Comparison of ENCODE assay signal across 27 cellular contexts in the genomic region with DNA sequence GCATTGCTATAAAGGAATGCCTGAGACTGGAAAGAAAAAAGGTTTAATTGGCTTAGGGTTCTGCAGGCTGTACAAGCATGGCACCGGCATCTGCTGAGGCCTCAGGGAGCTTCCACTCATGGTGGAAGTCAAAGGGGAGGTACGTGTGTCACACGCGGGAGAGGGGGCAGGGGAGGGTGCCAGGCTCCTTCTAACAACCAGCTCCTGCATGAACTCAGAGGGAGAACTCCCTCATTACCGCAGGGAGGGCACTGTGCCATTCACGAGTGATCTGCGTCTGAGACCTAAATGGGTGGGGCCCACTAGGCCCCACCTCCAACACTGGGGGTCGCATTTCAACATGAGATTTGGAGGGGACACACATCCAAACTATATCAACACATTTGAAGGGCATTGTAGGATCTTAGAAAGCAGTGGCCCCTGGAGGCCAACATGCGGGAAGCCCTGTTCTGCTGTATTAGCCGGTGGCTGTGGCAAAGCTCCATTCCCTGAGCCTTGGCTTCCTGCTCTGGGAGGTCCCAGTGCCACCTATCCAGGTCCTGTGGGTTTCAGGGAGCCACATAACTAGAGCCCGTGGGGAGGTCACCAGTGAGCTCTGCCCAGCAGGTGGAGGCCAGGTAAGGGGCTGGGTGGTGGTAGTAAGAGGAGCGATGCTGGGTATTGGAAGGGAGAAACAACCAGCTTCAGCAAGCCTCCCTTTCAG. TPM values are rescaled to one million over a fixed set of nuclear protein-coding genes. Genes with fewer than 3 reads are reported as not detected.
DNase-seq lines count a peak whose midpoint lies in the region; ATAC-seq and TF ChIP-seq lines count a peak whose summit lies in the region.
"Had no signal": no experiment of that assay in that cellular context is flagged by ENCODE, and none has a peak within 500 bp of the region (broad histone marks: within the 10 kb centered on the region; RNA-seq: fewer than 3 reads in every experiment).

No MANE protein-coding gene starts in this region.

- H3K36me3 Mint-ChIP-seq in endothelial cell (ENCODE audit: low read depth, unreplicated experiment), result no peaks in the 10 kb centered on the region
- H3K36me3 Mint-ChIP-seq: CD8-positive, alpha-beta memory T cell; IgD-negative memory B cell had no signal

- H3K27me3 Mint-ChIP-seq in endothelial cell (ENCODE audit: unreplicated experiment), result peaks cover 11% of the 10 kb centered on the region

- H3K27ac ChIP-seq in SJCRH30, result no peak overlapping the region
- H3K27ac ChIP-seq: tibial nerve had no signal

- peak overlapping the region; percentile 61 for H3K27ac Mint-ChIP-seq in endothelial cell (ENCODE audit: unreplicated experiment)

- no peaks in the 10 kb centered on the region for H3K4me1 Mint-ChIP-seq in endothelial cell (ENCODE audit: unreplicated experiment)
- H3K4me1 Mint-ChIP-seq: CD8-positive, alpha-beta memory T cell had no signal

- no peaks in the 10 kb centered on the region for H3K9me3 Mint-ChIP-seq in endothelial cell (ENCODE audit: unreplicated experiment)
- H3K9me3 Mint-ChIP-seq: CD8-positive, alpha-beta memory T cell; IgD-negative memory B cell had no signal

- intact Hi-C loops in sciatic nerve (cut with DNase I), result no loop called here

- in situ Hi-C loops in GM13976 (cut with MboI; ENCODE audit: low sequenced_read_pairs, unreplicated experiment), result no loop called here

- H3K4me3 ChIP-seq in SJCRH30, result no peak overlapping the region
- H3K4me3 ChIP-seq: tibial nerve had no signal

- no peaks in the 10 kb centered on the region for H3K9me3 ChIP-seq in SJCRH30 (replicated peaks)
- H3K9me3 ChIP-seq: BE2C, tibial nerve had no signal

- H3K4me1 ChIP-seq in SJCRH30, result peaks cover 4% of the 10 kb centered on the region; the same call in 1 of the 2 replicates
- H3K4me1 ChIP-seq: tibial nerve had no signal

- no peak overlapping the region for H3K4me3 Mint-ChIP-seq in endothelial cell (ENCODE audit: unreplicated experiment)
- H3K4me3 Mint-ChIP-seq: CD8-positive, alpha-beta memory T cell; IgD-negative memory B cell had no signal

- no peak for ATAC-seq in sciatic nerve
- ATAC-seq in GM21737 (IDR thresholded peaks at IDR 0.05; ENCODE audit: unreplicated experiment), result no peak
- ATAC-seq in HG02623 (IDR thresholded peaks at IDR 0.05; ENCODE audit: unreplicated experiment), result no peak
- ATAC-seq: left colon, Panc1 had no signal

- DNase-seq in activated effector memory CD4-positive, alpha-beta T cell treated with anti-CD3 and anti-CD28 coated beads, Interleukin-2, amount 50 U/mL, for 16 hours, result peak; percentile 50
- DNase-seq in activated effector memory CD4-positive, alpha-beta T cell treated with Interleukin-2 at 50 U/mL for 16 hours, result no peak
- DNase-seq in GM13976 (ENCODE audit: low spot score) (peak; percentile 26), endothelial cell (ENCODE audit: low spot score) (no peak), sciatic nerve (ENCODE audit: low spot score) (peak; percentile 42), SJCRH30 (no peak)
- DNase-seq: activated CD4-positive, alpha-beta T cell treated with anti-CD3 and anti-CD28 coated beads, Interleukin-2, amount 50 U/mL, for 48 hours; activated CD4-positive, CD25-positive, alpha-beta regulatory T cell; BE2C; DMS153; effector memory CD4-positive, alpha-beta T cell; foreskin melanocyte; mesenchymal stem cell; NCI-H510A treated with DMSO at 0.1 percent for 48 hours; NK-92 treated with Interleukin-12 subunit alpha and Interleukin-12 subunit beta, amount 100 ng/mL, for 24 hours; retina; SIG-M5 had no signal

- H3K36me3 ChIP-seq in SJCRH30, result no peaks in the 10 kb centered on the region
- H3K36me3 ChIP-seq: BE2C, tibial nerve had no signal

- TF ChIP-seq CTCF in GM13976 (IDR thresholded peaks at IDR 0.05; ENCODE audit: borderline replicate concordance, control extremely low read depth, extremely low read depth, insufficient read depth, missing control alignments) (no peak), endothelial cell (IDR thresholded peaks at IDR 0.05; ENCODE audit: unreplicated experiment) (no peak)

- H3K27me3 ChIP-seq in SJCRH30, result 0 out of 2 replicates have a peak, but pooled peaks cover 8% of the 10 kb centered on the region
- H3K27me3 ChIP-seq: BE2C, tibial nerve had no signal

RNA-seq across cellular contexts. Expression of a gene that starts 10.0 kb away (rescaled TPM):
- total RNA-seq in endothelial cell (ENCODE audit: unreplicated experiment) (not detected), sciatic nerve (not detected)
- total RNA-seq in SJCRH30 (2014; rRNA removed; shearing (Covaris generic)), result not detected in 2 replicates
- total RNA-seq: A673; CD8-positive, alpha-beta memory T cell; H4; omental fat pad; tibial nerve had no signal

Comparison
In these comparisons a context has a peak if more than half of its experiments do, and no peak if none do; other contexts are left out.
1. DNase-seq: peak in activated effector memory CD4-positive, alpha-beta T cell treated with anti-CD3 and anti-CD28 coated beads, Interleukin-2, amount 50 U/mL, for 16 hours (single experiment), GM13976 (single experiment) and sciatic nerve (single experiment); none in activated effector memory CD4-positive, alpha-beta T cell treated with Interleukin-2 at 50 U/mL for 16 hours (single experiment), endothelial cell (single experiment) and SJCRH30 (0 of 2).